Comparison of ENCODE assay signal across 1 cellular context in genomic region chr18:57624988-57625387, GRCh38.
TF ChIP-seq lines count a peak whose summit lies in the region.

No MANE protein-coding gene starts in this region.

TF ChIP-seq in HepG2, 621 proteins besides CTCF, POLR2A, EP300 and RAD21:
- TF ChIP-seq ZNF597 (CRISPR knock-in tag; IDR thresholded peaks at IDR 0.05) (no peak), MIXL1 (CRISPR knock-in tag; IDR thresholded peaks at IDR 0.05) (no peak), FOSL2 (CRISPR knock-in tag; IDR thresholded peaks at IDR 0.05) (peak; percentile 66), SRSF4 (IDR thresholded peaks at IDR 0.05; ENCODE audit: low read depth, low read length, poor library complexity, severe bottlenecking) (no peak), CENPBD1 (CRISPR knock-in tag; IDR thresholded peaks at IDR 0.05; ENCODE audit: borderline replicate concordance, low read depth) (no peak)
TF ChIP-seq in HepG2: peak in this region for 1.
